Comparison of ENCODE assay signal across 1 cellular context in the genomic region with DNA sequence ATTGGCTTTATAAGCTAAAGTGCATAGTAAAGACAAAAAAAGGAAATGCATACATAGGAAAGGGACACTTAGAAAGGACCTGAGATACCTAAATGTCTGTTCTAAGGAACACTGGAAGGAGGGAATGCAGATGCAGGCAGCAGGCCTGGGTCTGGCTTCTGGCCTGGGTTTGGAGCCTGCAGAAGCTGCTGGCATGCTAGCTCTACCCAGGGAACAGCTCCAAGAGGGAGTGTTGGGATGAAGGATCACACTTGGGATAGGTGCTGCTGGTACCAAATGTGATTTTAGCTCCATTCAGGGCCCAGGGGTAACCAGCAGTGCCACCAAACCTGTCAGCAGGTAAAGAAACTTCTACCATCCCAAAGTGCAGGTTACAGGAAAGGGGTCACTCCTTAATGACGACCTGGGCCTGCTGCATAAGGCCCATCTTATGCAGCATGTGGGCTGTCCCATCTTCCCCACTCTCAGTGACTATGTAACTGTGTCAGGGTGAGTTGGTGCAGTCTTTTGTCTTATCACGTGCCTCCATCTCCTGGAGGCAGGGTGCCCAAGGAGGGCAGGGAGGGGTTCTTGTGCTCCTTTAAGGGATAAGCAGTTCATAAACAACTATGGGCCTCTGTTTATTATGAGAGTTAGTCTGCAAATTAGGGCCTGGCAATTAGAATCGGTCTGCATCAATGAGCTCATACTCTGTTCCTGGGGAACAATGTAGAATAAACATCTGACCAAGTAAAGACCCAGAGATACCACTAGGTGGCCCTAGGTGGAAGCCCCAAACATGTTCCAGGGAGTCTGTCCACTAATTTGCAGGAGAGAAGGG.
TF ChIP-seq lines count a peak whose summit lies in the region.

No MANE protein-coding gene starts in this region.

TF ChIP-seq in IMR-90, 13 proteins besides CTCF, POLR2A, EP300 and RAD21:
- no peak for TF ChIP-seq FOS (IDR thresholded peaks at IDR 0.05; ENCODE audit: low read depth, low read length)
- TF ChIP-seq BHLHE40 (IDR thresholded peaks at IDR 0.05; ENCODE audit: low read depth, low read length) = no peak
- peak; percentile 48; the same call in 1 of the 2 replicates for TF ChIP-seq SMC3 (IDR thresholded peaks at IDR 0.05; ENCODE audit: low read depth, low read length)
- TF ChIP-seq RCOR1 (IDR thresholded peaks at IDR 0.05; ENCODE audit: insufficient replicate concordance, low read length) = no peak
TF ChIP-seq in IMR-90: peak in this region for 1.
